1 cellular context compared by ENCODE assay signal in the genomic region with DNA sequence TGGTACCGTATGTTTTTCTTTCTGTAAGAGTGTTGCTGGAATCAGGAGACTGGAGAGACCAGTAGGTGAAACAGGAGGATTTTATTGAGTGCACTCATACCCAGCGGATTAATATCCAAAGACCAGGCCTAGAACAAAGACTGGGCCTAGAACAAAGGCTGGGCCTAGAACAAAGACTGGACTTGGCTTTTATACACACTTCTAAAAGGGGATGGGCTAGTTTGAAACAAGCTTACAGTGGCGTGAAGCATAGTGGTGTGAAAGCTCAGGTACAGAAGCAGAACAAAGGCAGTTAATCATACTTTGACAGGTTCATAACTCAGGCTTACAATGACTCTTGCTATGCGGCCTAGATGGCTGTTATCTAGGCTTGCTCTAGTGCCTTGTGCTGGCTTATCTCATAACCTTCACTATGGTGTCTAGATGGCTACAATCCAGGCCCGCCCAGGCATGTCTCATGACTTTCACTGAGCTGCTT.
TF ChIP-seq lines count a peak whose summit lies in the region.

No MANE protein-coding gene starts in this region.

TF ChIP-seq in WTC11, 78 proteins besides CTCF, POLR2A, EP300 and RAD21:
- TF ChIP-seq, protein P1, sequence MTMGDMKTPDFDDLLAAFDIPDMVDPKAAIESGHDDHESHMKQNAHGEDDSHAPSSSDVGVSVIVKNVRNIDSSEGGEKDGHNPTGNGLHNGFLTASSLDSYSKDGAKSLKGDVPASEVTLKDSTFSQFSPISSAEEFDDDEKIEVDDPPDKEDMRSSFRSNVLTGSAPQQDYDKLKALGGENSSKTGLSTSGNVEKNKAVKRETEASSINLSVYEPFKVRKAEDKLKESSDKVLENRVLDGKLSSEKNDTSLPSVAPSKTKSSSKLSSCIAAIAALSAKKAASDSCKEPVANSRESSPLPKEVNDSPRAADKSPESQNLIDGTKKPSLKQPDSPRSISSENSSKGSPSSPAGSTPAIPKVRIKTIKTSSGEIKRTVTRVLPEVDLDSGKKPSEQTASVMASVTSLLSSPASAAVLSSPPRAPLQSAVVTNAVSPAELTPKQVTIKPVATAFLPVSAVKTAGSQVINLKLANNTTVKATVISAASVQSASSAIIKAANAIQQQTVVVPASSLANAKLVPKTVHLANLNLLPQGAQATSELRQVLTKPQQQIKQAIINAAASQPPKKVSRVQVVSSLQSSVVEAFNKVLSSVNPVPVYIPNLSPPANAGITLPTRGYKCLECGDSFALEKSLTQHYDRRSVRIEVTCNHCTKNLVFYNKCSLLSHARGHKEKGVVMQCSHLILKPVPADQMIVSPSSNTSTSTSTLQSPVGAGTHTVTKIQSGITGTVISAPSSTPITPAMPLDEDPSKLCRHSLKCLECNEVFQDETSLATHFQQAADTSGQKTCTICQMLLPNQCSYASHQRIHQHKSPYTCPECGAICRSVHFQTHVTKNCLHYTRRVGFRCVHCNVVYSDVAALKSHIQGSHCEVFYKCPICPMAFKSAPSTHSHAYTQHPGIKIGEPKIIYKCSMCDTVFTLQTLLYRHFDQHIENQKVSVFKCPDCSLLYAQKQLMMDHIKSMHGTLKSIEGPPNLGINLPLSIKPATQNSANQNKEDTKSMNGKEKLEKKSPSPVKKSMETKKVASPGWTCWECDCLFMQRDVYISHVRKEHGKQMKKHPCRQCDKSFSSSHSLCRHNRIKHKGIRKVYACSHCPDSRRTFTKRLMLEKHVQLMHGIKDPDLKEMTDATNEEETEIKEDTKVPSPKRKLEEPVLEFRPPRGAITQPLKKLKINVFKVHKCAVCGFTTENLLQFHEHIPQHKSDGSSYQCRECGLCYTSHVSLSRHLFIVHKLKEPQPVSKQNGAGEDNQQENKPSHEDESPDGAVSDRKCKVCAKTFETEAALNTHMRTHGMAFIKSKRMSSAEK (CRISPR knock-in tag; IDR thresholded peaks at IDR 0.05; ENCODE audit: borderline replicate concordance) = 0 out of 2 replicates have a peak, but pooled peaks have one; percentile 11
- TF ChIP-seq, protein P2, sequence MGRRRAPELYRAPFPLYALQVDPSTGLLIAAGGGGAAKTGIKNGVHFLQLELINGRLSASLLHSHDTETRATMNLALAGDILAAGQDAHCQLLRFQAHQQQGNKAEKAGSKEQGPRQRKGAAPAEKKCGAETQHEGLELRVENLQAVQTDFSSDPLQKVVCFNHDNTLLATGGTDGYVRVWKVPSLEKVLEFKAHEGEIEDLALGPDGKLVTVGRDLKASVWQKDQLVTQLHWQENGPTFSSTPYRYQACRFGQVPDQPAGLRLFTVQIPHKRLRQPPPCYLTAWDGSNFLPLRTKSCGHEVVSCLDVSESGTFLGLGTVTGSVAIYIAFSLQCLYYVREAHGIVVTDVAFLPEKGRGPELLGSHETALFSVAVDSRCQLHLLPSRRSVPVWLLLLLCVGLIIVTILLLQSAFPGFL (CRISPR knock-in tag; IDR thresholded peaks at IDR 0.05; ENCODE audit: borderline replicate concordance) = no peak
- TF ChIP-seq EMX1 (CRISPR knock-in tag; IDR thresholded peaks at IDR 0.05) = 0 out of 2 replicates have a peak, but pooled peaks have one; percentile 55
TF ChIP-seq in WTC11: peak in this region for 2.
